Comparison of ENCODE assay signal across 16 cellular contexts in genomic region chr20:24998631-24999445, GRCh38. TPM values are rescaled to one million over a fixed set of nuclear protein-coding genes. Genes with fewer than 3 reads are reported as not detected.
DNase-seq lines count a peak whose midpoint lies in the region; ATAC-seq and TF ChIP-seq lines count a peak whose summit lies in the region.
"Had no signal": no experiment of that assay in that cellular context is flagged by ENCODE, and none has a peak within 500 bp of the region (broad histone marks: within the 10 kb centered on the region; RNA-seq: fewer than 3 reads in every experiment).

No MANE protein-coding gene starts in this region.

- WGBS in tibial nerve, 2 donors: 66 to 69% methylated on average over 12 of the region's 12 CpGs

- H3K4me1 ChIP-seq in stomach smooth muscle (ENCODE audit: control insufficient read depth, insufficient read depth, low read length) (peaks cover 58% of the 10 kb centered on the region), tibial nerve (peaks cover 0 to 39% (median 11%) of the 10 kb centered on the region in 4 donors)

- peak overlapping the region in 1 of 2 donors; percentile 62 for H3K9ac ChIP-seq in stomach smooth muscle (ENCODE audit: low read length in 2 of 2)

- no peak for TF ChIP-seq EP300 in tibial nerve (IDR thresholded peaks at IDR 0.05)

- H3K27ac ChIP-seq in coronary artery: peak overlapping the region in 1 of 2 donors; percentile 6
- H3K27ac ChIP-seq in layer of hippocampus (ENCODE audit: low read depth, low read length): peak overlapping the region; percentile 27
- H3K27ac ChIP-seq in stomach smooth muscle (ENCODE audit: low read length): peak overlapping the region; percentile 78
- peak overlapping the region in 2 of 4 donors; percentile 21 to 35 for H3K27ac ChIP-seq in tibial nerve
- H3K27ac ChIP-seq: A549, upper lobe of left lung had no signal

- peak; percentile 38 for DNase-seq in activated CD8-positive, alpha-beta memory T cell treated with anti-CD3 and anti-CD28 coated beads for 24 hours
- no peak for DNase-seq in activated CD8-positive, alpha-beta memory T cell treated with anti-CD3 and anti-CD28 coated beads, Interleukin-2, amount 50 U/mL, for 48 hours
- peak; percentile 66 for DNase-seq in coronary artery (ENCODE audit: low spot score)
- DNase-seq in tibial nerve (ENCODE audit: low spot score in 2 of 2): no peak
- DNase-seq in DMS 273 treated with DMSO at 0.1 percent for 48 hours (lab: John Stamatoyannopoulos, UW): no peak
- DNase-seq: KBM-7, kidney glomerular epithelial cell, NCI-H187, nephron progenitor cell had no signal

- TF ChIP-seq CTCF in coronary artery (IDR thresholded peaks at IDR 0.05): no peak
- TF ChIP-seq CTCF in tibial nerve (IDR thresholded peaks at IDR 0.05): no peak

- TF ChIP-seq POLR2A in tibial nerve (IDR thresholded peaks at IDR 0.05): no peak

- H3K36me3 ChIP-seq in stomach smooth muscle (ENCODE audit: control insufficient read depth in 2 of 2, insufficient read depth in 2 of 2, low read length in 2 of 2) (no peaks in the 10 kb centered on the region), tibial nerve (peaks cover 0 to 8% (median 0%) of the 10 kb centered on the region in 3 donors)

- H3K27me3 ChIP-seq in layer of hippocampus (ENCODE audit: control insufficient read depth, insufficient read depth, low read length) (no peaks in the 10 kb centered on the region), stomach smooth muscle (ENCODE audit: control insufficient read depth in 1 of 2, insufficient read depth in 2 of 2, low read length in 2 of 2) (no peaks in the 10 kb centered on the region), tibial nerve (no peaks in the 10 kb centered on the region)
- H3K27me3 ChIP-seq: upper lobe of left lung had no signal

- H3K4me3 ChIP-seq in coronary artery (no peak overlapping the region), stomach smooth muscle (ENCODE audit: low read length in 2 of 2) (peak overlapping the region in 1 of 2 donors; percentile 55), tibial nerve (no peak overlapping the region)
- H3K4me3 ChIP-seq: A549, upper lobe of left lung had no signal

- no peaks in the 10 kb centered on the region for H3K9me3 ChIP-seq in stomach smooth muscle (ENCODE audit: control insufficient read depth in 2 of 2, low read length in 2 of 2)
- H3K9me3 ChIP-seq in tibial nerve: no peaks in the 10 kb centered on the region
- H3K9me3 ChIP-seq: upper lobe of left lung had no signal

- no peak for ATAC-seq in HG03378 (IDR thresholded peaks at IDR 0.05; ENCODE audit: unreplicated experiment)
- ATAC-seq: A549; activated CD4-positive, CD25-positive, alpha-beta regulatory T cell treated with anti-CD3 and anti-CD28 coated beads, Interleukin-2, amount 50 U/mL, for 24 hours had no signal

RNA-seq across cellular contexts. Expression of gene APMAP, which starts 6.3 kb away (rescaled TPM):
- total RNA-seq in tibial nerve: 10 to 100 TPM; 45.3 to 83.1 (median 54.1) TPM

RNA-seq across cellular contexts. Expression of gene CST7, which starts 49.8 kb away (rescaled TPM):
- 1 to 10 TPM in 1 of 4 donors, under 1 TPM in 1, not detected in 2; 0.84 to 6.1 TPM for total RNA-seq in tibial nerve
- total RNA-seq: frontal cortex had no signal

RNA-seq across cellular contexts. Expression of gene ACSS1, which starts 59.1 kb away (rescaled TPM):
- 10 to 100 TPM; 38.5 to 55.5 (median 42.2) TPM for total RNA-seq in tibial nerve

Comparison
In these comparisons a context has a peak if more than half of its experiments do, and no peak if none do; other contexts are left out.
1. DNase-seq: peak in activated CD8-positive, alpha-beta memory T cell treated with anti-CD3 and anti-CD28 coated beads for 24 hours (single experiment) and coronary artery (single experiment); none in activated CD8-positive, alpha-beta memory T cell treated with anti-CD3 and anti-CD28 coated beads, Interleukin-2, amount 50 U/mL, for 48 hours (single experiment), tibial nerve (0 of 2) and DMS 273 treated with DMSO at 0.1 percent for 48 hours (single experiment).